In genomic region chr1:153119491-153119971, GRCh38 we compare ENCODE assay signal across 1 cellular context.
TF ChIP-seq lines count a peak whose summit lies in the region.

No MANE protein-coding gene starts in this region.

TF ChIP-seq in K562, 482 proteins besides CTCF, POLR2A, EP300 and RAD21 (continued from another document):
- TF ChIP-seq ZMIZ1 (IDR thresholded peaks at IDR 0.05; ENCODE audit: low read depth in 2 of 2, low read length in 2 of 2), result no peak
- TF ChIP-seq GTF2A2 (tag; IDR thresholded peaks at IDR 0.05), result no peak
- no peak for TF ChIP-seq KAT7 (CRISPR knock-in tag; IDR thresholded peaks at IDR 0.05; ENCODE audit: borderline replicate concordance)
- TF ChIP-seq HLTF (IDR thresholded peaks at IDR 0.05), result no peak
- TF ChIP-seq SMARCA4 (IDR thresholded peaks at IDR 0.05), result peak; percentile 59
- no peak for TF ChIP-seq RBBP5 (IDR thresholded peaks at IDR 0.05; ENCODE audit: borderline replicate concordance, insufficient read depth, low read length, poor library complexity, severe bottlenecking)
- TF ChIP-seq POLR3A (IDR thresholded peaks at IDR 0.05; ENCODE audit: borderline replicate concordance, extremely low read depth, insufficient read depth, insufficient read length), result no peak
- TF ChIP-seq U2AF1 (optimal IDR thresholded peaks at IDR 0.05; ENCODE audit: low read depth, low read length), result no peak
- TF ChIP-seq NFIX (CRISPR knock-in tag; IDR thresholded peaks at IDR 0.05; ENCODE audit: low read depth), result no peak
- TF ChIP-seq NCOR1 (IDR thresholded peaks at IDR 0.05), result peak; percentile 55; the same call in 1 of the 2 replicates
- no peak for TF ChIP-seq POU5F1 (IDR thresholded peaks at IDR 0.05; ENCODE audit: borderline replicate concordance, low read depth, low read length, partially characterized antibody)
- TF ChIP-seq ATF7 (IDR thresholded peaks at IDR 0.05), result peak; percentile 42; the same call in 1 of the 2 replicates
- no peak for TF ChIP-seq BRF2 (IDR thresholded peaks at IDR 0.05; ENCODE audit: borderline replicate concordance, insufficient read depth, insufficient read length)
- peak in 2 of 3 experiments; percentile 31 to 83 for TF ChIP-seq YY1 (IDR thresholded peaks at IDR 0.05; ENCODE audit: borderline replicate concordance in 1 of 3, control insufficient read depth in 1 of 3, extremely low read depth in 1 of 3, insufficient read depth in 3 of 3, insufficient read length in 1 of 3, insufficient replicate concordance in 2 of 3, low read depth in 1 of 3, low read length in 2 of 3)
- TF ChIP-seq RFX1 (IDR thresholded peaks at IDR 0.05), result peak; percentile 76
- 0 out of 4 replicates have a peak, but pooled peaks of 1 of the 2 experiments have one; percentile 16 for TF ChIP-seq KDM1A (IDR thresholded peaks at IDR 0.05)
- TF ChIP-seq LEF1 (IDR thresholded peaks at IDR 0.05), result peak; percentile 54
- peak; percentile 52 for TF ChIP-seq CBFA2T2 (conservative IDR thresholded peaks at IDR 0.05)
- TF ChIP-seq CXXC5 (CRISPR knock-in tag; IDR thresholded peaks at IDR 0.05), result 0 out of 2 replicates have a peak, but pooled peaks have one; percentile 23
- TF ChIP-seq DPF2 (IDR thresholded peaks at IDR 0.05), result peak; percentile 62
- no peak for TF ChIP-seq KAT8 (IDR thresholded peaks at IDR 0.05; ENCODE audit: low read depth)
- no peak for TF ChIP-seq POLR2H (tag; IDR thresholded peaks at IDR 0.05; ENCODE audit: low read depth)
- TF ChIP-seq ZFP30 (CRISPR knock-in tag; IDR thresholded peaks at IDR 0.05; ENCODE audit: borderline replicate concordance), result no peak
- no peak for TF ChIP-seq ZNF511 (CRISPR knock-in tag; IDR thresholded peaks at IDR 0.05)
- TF ChIP-seq ZBTB26 (CRISPR knock-in tag; IDR thresholded peaks at IDR 0.05), result no peak
TF ChIP-seq in K562: peak in this region for 30.
